16 cellular contexts compared by ENCODE assay signal in genomic region chr9:78430387-78430786, GRCh38.
DNase-seq lines count a peak whose midpoint lies in the region; ATAC-seq and TF ChIP-seq lines count a peak whose summit lies in the region.
"Had no signal": no experiment of that assay in that cellular context is flagged by ENCODE, and none has a peak within 500 bp of the region (broad histone marks: within the 10 kb centered on the region; RNA-seq: fewer than 3 reads in every experiment).

No MANE protein-coding gene starts in this region.

- WGBS in SK-N-SH (ENCODE audit: low lambda C conversion rate), result 29% methylated on average over 3 of the region's 3 CpGs

- no peak overlapping the region for H3K9ac ChIP-seq in SK-N-SH
- H3K9ac ChIP-seq: BLaER1 treated with 17β-estradiol and CSF1 and Interleukin-3, amounts not matched to agents 10 nM and 100 nM had no signal

- CTCF ChIA-PET in SK-N-SH (lab: Yijun Ruan, JAX), result interaction anchor here (3.0 kb wide), 1 partner anchor 9 kb away, joined by 15 read pairs; no protein-coding TSS in a partner anchor

- no peak for ATAC-seq in SK-N-SH treated with all-trans-retinoic acid at 6 μM for 48 hours
- ATAC-seq: A549; CD8-positive, alpha-beta T cell had no signal

- no peaks in the 10 kb centered on the region for H3K9me2 ChIP-seq in SK-N-SH

- no peaks in the 10 kb centered on the region for H3K36me3 ChIP-seq in SK-N-SH (replicated peaks in 1 of 2; ENCODE audit: control insufficient read depth in 1 of 2, insufficient read depth in 2 of 2, low read length in 1 of 2)

- H3K4me1 ChIP-seq in SK-N-SH (ENCODE audit: control insufficient read depth in 1 of 2, insufficient read depth in 2 of 2, low read depth in 1 of 2, low read length in 1 of 2), result no peaks in the 10 kb centered on the region; a peak in 1 of 4 replicates
- H3K4me1 ChIP-seq: A549; BLaER1 treated with 17β-estradiol and CSF1 and Interleukin-3, amounts not matched to agents 10 nM and 100 nM; Caco-2 had no signal

- 0 out of 2 replicates have a peak, but pooled peaks cover 3% of the 10 kb centered on the region for H3K9me3 ChIP-seq in SK-N-SH
- H3K9me3 ChIP-seq: Caco-2 had no signal

- no peak overlapping the region for H2AFZ ChIP-seq in SK-N-SH (ENCODE audit: low read depth)

- H3K27me3 ChIP-seq in SK-N-SH (ENCODE audit: insufficient read depth), result no peaks in the 10 kb centered on the region
- H3K27me3 ChIP-seq: BLaER1 treated with 17β-estradiol and CSF1 and Interleukin-3, amounts not matched to agents 10 nM and 100 nM had no signal

- POLR2A ChIA-PET in SK-N-SH (lab: Yijun Ruan, JAX), result no interaction called here

- H3K4me2 ChIP-seq in SK-N-SH, result no peak overlapping the region
- H3K4me2 ChIP-seq: A549; BLaER1 treated with 17β-estradiol and CSF1 and Interleukin-3, amounts not matched to agents 10 nM and 100 nM had no signal

- H3K27ac ChIP-seq in SK-N-SH (ENCODE audit: low read depth in 2 of 2, low read length in 1 of 2), result peak overlapping the region in 1 of 2 experiments; percentile 45; a peak in 2 of 4 replicates
- H3K27ac ChIP-seq: 22Rv1; A549; BLaER1 treated with 17β-estradiol and CSF1 and Interleukin-3, amounts not matched to agents 10 nM and 100 nM; C4-2B had no signal

- no peak for DNase-seq in SK-N-SH
- peak; percentile 99 for DNase-seq in SK-N-DZ (ENCODE audit: low spot score)
- DNase-seq in activated naive CD4-positive, alpha-beta T cell (lab: John Stamatoyannopoulos, UW), result no peak
- DNase-seq in RKO (ENCODE audit: low spot score), result no peak
- DNase-seq: AML-193; Caco-2; Calu3; CD4-positive, alpha-beta T cell; CD8-positive, alpha-beta T cell; DMS79 treated with DMSO at 0.1 percent for 48 hours; GF-D8 had no signal

- no peaks in the 10 kb centered on the region for H3F3A ChIP-seq in SK-N-SH (replicated peaks; ENCODE audit: insufficient read depth)

- no peaks in the 10 kb centered on the region for H4K20me1 ChIP-seq in SK-N-SH (ENCODE audit: insufficient read depth)
- H4K20me1 ChIP-seq: BLaER1 treated with 17β-estradiol and CSF1 and Interleukin-3, amounts not matched to agents 10 nM and 100 nM had no signal

- H3K79me2 ChIP-seq in SK-N-SH (ENCODE audit: insufficient read depth), result no peaks in the 10 kb centered on the region

- TF ChIP-seq EP300 in SK-N-SH (IDR thresholded peaks at IDR 0.05; ENCODE audit: borderline replicate concordance in 1 of 2, low read depth in 1 of 2, low read length in 1 of 2), result peak in 1 of 2 experiments; percentile 67; a peak in 1 of 4 replicates

- no peak for TF ChIP-seq RAD21 in SK-N-SH (IDR thresholded peaks at IDR 0.05; ENCODE audit: low read length)

- no peak for TF ChIP-seq CTCF in SK-N-SH (IDR thresholded peaks at IDR 0.05)

- H3K4me3 ChIP-seq in SK-N-SH (ENCODE audit: low read depth in 2 of 2, low read length in 1 of 2), result no peak overlapping the region
- H3K4me3 ChIP-seq: A549; BLaER1 treated with 17β-estradiol and CSF1 and Interleukin-3, amounts not matched to agents 10 nM and 100 nM had no signal

TF ChIP-seq in SK-N-SH, 30 proteins besides CTCF, POLR2A, EP300 and RAD21 (continues in another document):
- TF ChIP-seq TCF12 (IDR thresholded peaks at IDR 0.05) (no peak), NRF1 (IDR thresholded peaks at IDR 0.05; ENCODE audit: low read depth, low read length) (no peak), USF1 (IDR thresholded peaks at IDR 0.05; ENCODE audit: borderline replicate concordance, low read depth) (no peak), GABPA (IDR thresholded peaks at IDR 0.05; ENCODE audit: low read depth) (no peak), RFX5 (IDR thresholded peaks at IDR 0.05; ENCODE audit: low read length) (no peak), GATA2 (CRISPR knock-in tag; IDR thresholded peaks at IDR 0.05) (peak; percentile 63), JUND (IDR thresholded peaks at IDR 0.05) (no peak), POLR2AphosphoS5 (IDR thresholded peaks at IDR 0.05; ENCODE audit: low read depth, low read length) (no peak), TEAD4 (IDR thresholded peaks at IDR 0.05; ENCODE audit: borderline replicate concordance, insufficient read depth) (no peak), FOSL2 (IDR thresholded peaks at IDR 0.05; ENCODE audit: borderline replicate concordance, low read depth) (no peak), TAF1 (IDR thresholded peaks at IDR 0.05; ENCODE audit: borderline replicate concordance, low read depth, low read length) (no peak), MAX (IDR thresholded peaks at IDR 0.05; ENCODE audit: low read depth) (no peak), RXRA (IDR thresholded peaks at IDR 0.05; ENCODE audit: borderline replicate concordance, low read depth) (no peak), CHD2 (IDR thresholded peaks at IDR 0.05; ENCODE audit: low read length, partially characterized antibody) (peak; percentile 16), RCOR1 (IDR thresholded peaks at IDR 0.05; ENCODE audit: low read length) (peak; percentile 40; the same call in 1 of the 2 replicates), MXI1 (IDR thresholded peaks at IDR 0.05; ENCODE audit: low read depth, low read length) (no peak), USF2 (IDR thresholded peaks at IDR 0.05; ENCODE audit: borderline replicate concordance, low read depth, low read length) (no peak)

TF ChIP-seq in SK-N-SH treated with all-trans-retinoic acid at 6 μM for 48 hours, 23 proteins besides CTCF, POLR2A, EP300 and RAD21 (continues in another document):
- no peak for TF ChIP-seq BACH2 (CRISPR knock-in tag; IDR thresholded peaks at IDR 0.05; ENCODE audit: borderline replicate concordance)
- TF ChIP-seq ESRRG (CRISPR knock-in tag; IDR thresholded peaks at IDR 0.05), result no peak
- TF ChIP-seq TOX (CRISPR knock-in tag; IDR thresholded peaks at IDR 0.05; ENCODE audit: borderline replicate concordance), result no peak
- no peak for TF ChIP-seq CSRNP3 (CRISPR knock-in tag; IDR thresholded peaks at IDR 0.05)
- TF ChIP-seq POU6F1 (CRISPR knock-in tag; IDR thresholded peaks at IDR 0.05; ENCODE audit: borderline replicate concordance, low read depth), result no peak
- TF ChIP-seq ZFP3 (CRISPR knock-in tag; IDR thresholded peaks at IDR 0.05), result no peak
- TF ChIP-seq PPARA (CRISPR knock-in tag; IDR thresholded peaks at IDR 0.05; ENCODE audit: borderline replicate concordance), result no peak
- TF ChIP-seq OSR1 (CRISPR knock-in tag; IDR thresholded peaks at IDR 0.05), result no peak
- TF ChIP-seq ISL1 (CRISPR knock-in tag; IDR thresholded peaks at IDR 0.05), result no peak
- no peak for TF ChIP-seq PATZ1 (CRISPR knock-in tag; IDR thresholded peaks at IDR 0.05; ENCODE audit: borderline replicate concordance)
- TF ChIP-seq ZFP30 (CRISPR knock-in tag; IDR thresholded peaks at IDR 0.05), result no peak
- TF ChIP-seq ARNTL (CRISPR knock-in tag; IDR thresholded peaks at IDR 0.05; ENCODE audit: borderline replicate concordance, low read depth), result no peak
- TF ChIP-seq SNAI2 (CRISPR knock-in tag; IDR thresholded peaks at IDR 0.05), result no peak
- no peak for TF ChIP-seq TCF4 (CRISPR knock-in tag; IDR thresholded peaks at IDR 0.05; ENCODE audit: borderline replicate concordance)
- no peak for TF ChIP-seq RARB (CRISPR knock-in tag; IDR thresholded peaks at IDR 0.05)
- TF ChIP-seq ZNF70 (CRISPR knock-in tag; IDR thresholded peaks at IDR 0.05), result no peak
- TF ChIP-seq ZNF565 (CRISPR knock-in tag; conservative IDR thresholded peaks at IDR 0.05; ENCODE audit: low read depth), result no peak
- TF ChIP-seq ZC3H10 (CRISPR knock-in tag; IDR thresholded peaks at IDR 0.05), result no peak
